ENCODE assay signal across 1 cellular context in the genomic region with DNA sequence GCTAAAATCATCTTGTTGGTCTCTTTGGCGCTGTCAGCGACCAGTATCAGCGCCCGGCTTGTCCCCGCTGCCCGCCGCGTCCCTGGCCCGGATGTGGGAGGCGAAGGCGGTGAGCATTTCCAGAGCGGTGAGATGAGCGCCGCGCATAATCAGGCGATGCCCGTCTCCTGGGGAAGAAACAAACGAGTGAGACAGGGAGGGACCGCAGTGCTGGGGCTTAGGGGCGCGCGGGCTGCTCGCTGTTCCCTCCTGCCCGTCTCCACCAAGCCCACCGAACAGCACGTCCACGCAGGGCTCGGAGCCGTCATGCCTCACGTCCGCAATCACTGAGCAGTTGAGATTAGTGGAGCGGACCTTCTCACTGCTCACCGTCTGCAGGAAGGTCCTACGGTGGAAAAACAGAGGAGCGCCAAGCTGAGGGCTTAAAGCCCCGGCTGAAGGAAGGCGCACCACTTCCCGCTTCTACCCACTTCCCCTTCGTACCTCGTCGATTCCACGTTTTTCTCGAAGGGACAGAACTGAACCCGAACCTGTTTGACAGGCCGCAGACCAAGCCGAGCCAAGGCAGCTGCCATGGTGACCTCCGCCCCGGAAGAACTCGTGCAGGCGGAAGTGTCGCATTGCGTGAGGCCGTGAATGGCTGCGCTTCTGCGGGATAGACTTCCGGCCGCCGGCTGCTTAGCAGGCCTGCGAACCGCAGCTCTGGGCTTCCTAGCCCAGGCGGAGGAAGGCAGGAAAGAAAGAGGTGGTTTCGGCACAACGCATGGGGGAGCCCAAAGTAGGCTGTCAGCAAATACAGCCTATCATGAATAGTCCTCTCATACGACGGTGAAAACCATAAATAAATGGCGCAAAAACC.
A peak's percentile ranks its signal among the peaks of the same experiment; 100 is the strongest.
TF ChIP-seq lines count a peak whose summit lies in the region.

A gene (minus strand): TSS at position 595 of the 859 bp plus-strand sequence. CDS start 20 bp downstream, at position 575.

TF ChIP-seq in K562, 482 proteins besides CTCF, POLR2A, EP300 and RAD21 (continued from another document and continues in another):
- TF ChIP-seq, protein P1, sequence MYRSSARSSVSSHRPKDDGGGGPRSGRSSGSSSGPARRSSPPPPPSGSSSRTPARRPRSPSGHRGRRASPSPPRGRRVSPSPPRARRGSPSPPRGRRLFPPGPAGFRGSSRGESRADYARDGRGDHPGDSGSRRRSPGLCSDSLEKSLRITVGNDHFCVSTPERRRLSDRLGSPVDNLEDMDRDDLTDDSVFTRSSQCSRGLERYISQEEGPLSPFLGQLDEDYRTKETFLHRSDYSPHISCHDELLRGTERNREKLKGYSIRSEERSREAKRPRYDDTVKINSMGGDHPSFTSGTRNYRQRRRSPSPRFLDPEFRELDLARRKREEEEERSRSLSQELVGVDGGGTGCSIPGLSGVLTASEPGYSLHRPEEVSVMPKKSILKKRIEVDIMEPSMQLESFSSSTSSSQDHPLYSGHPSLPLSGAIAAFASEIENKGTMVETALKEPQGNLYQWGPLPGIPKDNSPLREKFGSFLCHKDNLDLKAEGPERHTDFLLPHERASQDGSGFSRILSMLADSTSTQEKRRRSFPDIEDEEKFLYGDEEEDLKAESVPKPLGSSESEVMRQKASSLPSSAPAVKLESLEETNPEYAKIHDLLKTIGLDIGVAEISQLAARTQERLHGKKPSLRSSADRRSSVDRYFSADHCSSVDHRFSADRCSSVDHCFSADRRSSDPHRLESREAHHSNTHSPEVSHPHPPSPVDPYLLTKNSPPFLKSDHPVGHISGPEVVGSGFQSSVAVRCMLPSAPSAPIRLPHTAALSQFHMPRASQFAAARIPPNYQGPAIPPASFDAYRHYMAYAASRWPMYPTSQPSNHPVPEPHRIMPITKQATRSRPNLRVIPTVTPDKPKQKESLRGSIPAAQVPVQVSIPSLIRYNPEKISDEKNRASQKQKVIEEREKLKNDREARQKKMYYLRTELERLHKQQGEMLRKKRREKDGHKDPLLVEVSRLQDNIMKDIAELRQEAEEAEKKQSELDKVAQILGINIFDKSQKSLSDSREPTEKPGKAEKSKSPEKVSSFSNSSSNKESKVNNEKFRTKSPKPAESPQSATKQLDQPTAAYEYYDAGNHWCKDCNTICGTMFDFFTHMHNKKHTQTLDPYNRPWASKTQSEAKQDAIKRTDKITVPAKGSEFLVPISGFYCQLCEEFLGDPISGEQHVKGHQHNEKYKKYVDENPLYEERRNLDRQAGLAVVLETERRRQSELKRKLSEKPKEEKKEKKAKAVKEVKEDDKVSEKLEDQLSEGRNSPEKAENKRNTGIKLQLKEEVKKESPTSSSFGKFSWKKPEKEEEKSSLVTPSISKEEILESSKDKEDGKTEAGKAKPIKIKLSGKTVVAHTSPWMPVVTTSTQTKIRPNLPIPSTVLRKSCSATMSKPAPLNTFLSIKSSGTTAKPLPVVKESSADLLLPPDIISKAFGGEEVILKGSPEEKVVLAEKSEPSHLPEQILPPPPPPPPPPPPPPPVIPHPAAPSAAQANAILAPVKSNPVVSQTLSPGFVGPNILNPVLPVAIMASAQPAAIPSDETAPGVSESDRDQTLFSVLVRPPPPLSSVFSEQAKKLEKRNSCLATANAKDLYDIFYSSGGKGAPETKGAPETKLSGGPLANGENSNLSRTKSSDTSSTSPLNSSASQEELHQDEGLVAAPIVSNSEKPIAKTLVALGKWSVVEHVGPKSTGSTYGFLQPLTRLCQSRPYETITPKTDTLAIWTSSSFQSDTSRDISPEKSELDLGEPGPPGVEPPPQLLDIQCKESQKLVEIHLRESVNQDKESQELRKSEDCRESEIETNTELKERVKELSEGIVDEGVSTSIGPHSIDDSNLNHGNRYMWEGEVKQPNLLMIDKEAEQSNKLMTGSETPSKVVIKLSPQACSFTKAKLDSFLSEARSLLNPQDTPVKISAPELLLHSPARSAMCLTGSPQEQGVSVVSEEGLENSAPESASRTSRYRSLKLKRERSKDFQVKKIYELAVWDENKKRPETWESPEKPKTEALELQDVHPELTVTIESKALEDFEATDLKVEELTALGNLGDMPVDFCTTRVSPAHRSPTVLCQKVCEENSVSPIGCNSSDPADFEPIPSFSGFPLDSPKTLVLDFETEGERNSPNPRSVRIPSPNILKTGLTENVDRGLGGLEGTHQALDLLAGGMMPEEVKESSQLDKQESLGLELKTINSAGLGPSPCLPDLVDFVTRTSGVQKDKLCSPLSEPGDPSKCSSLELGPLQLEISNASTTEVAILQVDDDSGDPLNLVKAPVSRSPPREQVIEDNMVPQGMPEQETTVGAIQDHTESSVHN (IDR thresholded peaks at IDR 0.05; ENCODE audit: borderline replicate concordance in 1 of 2, low read depth in 1 of 2), result no peak
- no peak for TF ChIP-seq TEAD2 (tag; IDR thresholded peaks at IDR 0.05)
- TF ChIP-seq HCFC1 (IDR thresholded peaks at IDR 0.05; ENCODE audit: low read depth, low read length), result peak; percentile 84
- TF ChIP-seq YBX1 (IDR thresholded peaks at IDR 0.05), result no peak
- TF ChIP-seq U2AF2 (optimal IDR thresholded peaks at IDR 0.05; ENCODE audit: low read depth, low read length), result no peak
- no peak for TF ChIP-seq ZNF584 (CRISPR knock-in tag; IDR thresholded peaks at IDR 0.05; ENCODE audit: low read depth)
- TF ChIP-seq NFXL1 (CRISPR knock-in tag; IDR thresholded peaks at IDR 0.05), result no peak
- TF ChIP-seq CHCHD3 (CRISPR knock-in tag; IDR thresholded peaks at IDR 0.05), result no peak
- no peak for TF ChIP-seq ZNF707 (CRISPR knock-in tag; conservative IDR thresholded peaks at IDR 0.05)
- peak; percentile 82; the same call in 1 of the 2 replicates for TF ChIP-seq HDAC6 (IDR thresholded peaks at IDR 0.05; ENCODE audit: low read depth, low read length)
- TF ChIP-seq, protein P2, sequence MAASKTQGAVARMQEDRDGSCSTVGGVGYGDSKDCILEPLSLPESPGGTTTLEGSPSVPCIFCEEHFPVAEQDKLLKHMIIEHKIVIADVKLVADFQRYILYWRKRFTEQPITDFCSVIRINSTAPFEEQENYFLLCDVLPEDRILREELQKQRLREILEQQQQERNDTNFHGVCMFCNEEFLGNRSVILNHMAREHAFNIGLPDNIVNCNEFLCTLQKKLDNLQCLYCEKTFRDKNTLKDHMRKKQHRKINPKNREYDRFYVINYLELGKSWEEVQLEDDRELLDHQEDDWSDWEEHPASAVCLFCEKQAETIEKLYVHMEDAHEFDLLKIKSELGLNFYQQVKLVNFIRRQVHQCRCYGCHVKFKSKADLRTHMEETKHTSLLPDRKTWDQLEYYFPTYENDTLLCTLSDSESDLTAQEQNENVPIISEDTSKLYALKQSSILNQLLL (CRISPR knock-in tag; IDR thresholded peaks at IDR 0.05; ENCODE audit: borderline replicate concordance), result no peak
- TF ChIP-seq TCF7 (IDR thresholded peaks at IDR 0.05; ENCODE audit: borderline replicate concordance), result no peak
- TF ChIP-seq, protein P3, sequence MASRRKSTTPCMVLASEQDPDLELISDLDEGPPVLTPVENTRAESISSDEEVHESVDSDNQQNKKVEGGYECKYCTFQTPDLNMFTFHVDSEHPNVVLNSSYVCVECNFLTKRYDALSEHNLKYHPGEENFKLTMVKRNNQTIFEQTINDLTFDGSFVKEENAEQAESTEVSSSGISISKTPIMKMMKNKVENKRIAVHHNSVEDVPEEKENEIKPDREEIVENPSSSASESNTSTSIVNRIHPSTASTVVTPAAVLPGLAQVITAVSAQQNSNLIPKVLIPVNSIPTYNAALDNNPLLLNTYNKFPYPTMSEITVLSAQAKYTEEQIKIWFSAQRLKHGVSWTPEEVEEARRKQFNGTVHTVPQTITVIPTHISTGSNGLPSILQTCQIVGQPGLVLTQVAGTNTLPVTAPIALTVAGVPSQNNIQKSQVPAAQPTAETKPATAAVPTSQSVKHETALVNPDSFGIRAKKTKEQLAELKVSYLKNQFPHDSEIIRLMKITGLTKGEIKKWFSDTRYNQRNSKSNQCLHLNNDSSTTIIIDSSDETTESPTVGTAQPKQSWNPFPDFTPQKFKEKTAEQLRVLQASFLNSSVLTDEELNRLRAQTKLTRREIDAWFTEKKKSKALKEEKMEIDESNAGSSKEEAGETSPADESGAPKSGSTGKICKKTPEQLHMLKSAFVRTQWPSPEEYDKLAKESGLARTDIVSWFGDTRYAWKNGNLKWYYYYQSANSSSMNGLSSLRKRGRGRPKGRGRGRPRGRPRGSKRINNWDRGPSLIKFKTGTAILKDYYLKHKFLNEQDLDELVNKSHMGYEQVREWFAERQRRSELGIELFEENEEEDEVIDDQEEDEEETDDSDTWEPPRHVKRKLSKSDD (conservative IDR thresholded peaks at IDR 0.05; ENCODE audit: low read length), result no peak
- peak; percentile 84; the same call in 1 of the 2 replicates for TF ChIP-seq MTA3 (IDR thresholded peaks at IDR 0.05; ENCODE audit: borderline replicate concordance)
- no peak for TF ChIP-seq ZNF668 (CRISPR knock-in tag; IDR thresholded peaks at IDR 0.05)
- peak; percentile 73 to 95 (median 92) for TF ChIP-seq YY1 (IDR thresholded peaks at IDR 0.05; ENCODE audit: borderline replicate concordance in 1 of 3, control insufficient read depth in 1 of 3, extremely low read depth in 1 of 3, insufficient read depth in 3 of 3, insufficient read length in 1 of 3, insufficient replicate concordance in 2 of 3, low read depth in 1 of 3, low read length in 2 of 3)
- TF ChIP-seq, protein P4, sequence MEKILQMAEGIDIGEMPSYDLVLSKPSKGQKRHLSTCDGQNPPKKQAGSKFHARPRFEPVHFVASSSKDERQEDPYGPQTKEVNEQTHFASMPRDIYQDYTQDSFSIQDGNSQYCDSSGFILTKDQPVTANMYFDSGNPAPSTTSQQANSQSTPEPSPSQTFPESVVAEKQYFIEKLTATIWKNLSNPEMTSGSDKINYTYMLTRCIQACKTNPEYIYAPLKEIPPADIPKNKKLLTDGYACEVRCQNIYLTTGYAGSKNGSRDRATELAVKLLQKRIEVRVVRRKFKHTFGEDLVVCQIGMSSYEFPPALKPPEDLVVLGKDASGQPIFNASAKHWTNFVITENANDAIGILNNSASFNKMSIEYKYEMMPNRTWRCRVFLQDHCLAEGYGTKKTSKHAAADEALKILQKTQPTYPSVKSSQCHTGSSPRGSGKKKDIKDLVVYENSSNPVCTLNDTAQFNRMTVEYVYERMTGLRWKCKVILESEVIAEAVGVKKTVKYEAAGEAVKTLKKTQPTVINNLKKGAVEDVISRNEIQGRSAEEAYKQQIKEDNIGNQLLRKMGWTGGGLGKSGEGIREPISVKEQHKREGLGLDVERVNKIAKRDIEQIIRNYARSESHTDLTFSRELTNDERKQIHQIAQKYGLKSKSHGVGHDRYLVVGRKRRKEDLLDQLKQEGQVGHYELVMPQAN (IDR thresholded peaks at IDR 0.05; ENCODE audit: borderline replicate concordance), result peak; percentile 88
- TF ChIP-seq L3MBTL2 (IDR thresholded peaks at IDR 0.05), result peak; percentile 77
- TF ChIP-seq GABPA (tag; conservative IDR thresholded peaks at IDR 0.05; ENCODE audit: low read depth), result peak; percentile 100
- peak; percentile 67 to 69; a peak in 3 of 4 replicates for TF ChIP-seq KDM1A (IDR thresholded peaks at IDR 0.05)
- TF ChIP-seq RBM25 (IDR thresholded peaks at IDR 0.05; ENCODE audit: low read depth, low read length, severe bottlenecking), result no peak
- peak; percentile 95 for TF ChIP-seq POLR2H (tag; IDR thresholded peaks at IDR 0.05; ENCODE audit: low read depth)
- no peak for TF ChIP-seq BRCA1 (IDR thresholded peaks at IDR 0.05)
- TF ChIP-seq BRCA1 (CRISPR knock-in tag; IDR thresholded peaks at IDR 0.05), result no peak
- TF ChIP-seq ZNF830 (CRISPR knock-in tag; IDR thresholded peaks at IDR 0.05), result no peak
- TF ChIP-seq WHSC1 (IDR thresholded peaks at IDR 0.05; ENCODE audit: low read length), result no peak
- no peak for TF ChIP-seq ZNF76 (CRISPR knock-in tag; IDR thresholded peaks at IDR 0.05; ENCODE audit: borderline replicate concordance)
- TF ChIP-seq HSF4 (CRISPR knock-in tag; IDR thresholded peaks at IDR 0.05; ENCODE audit: borderline replicate concordance), result no peak
- no peak; the same call in 1 of the 2 replicates for TF ChIP-seq BCL6 (CRISPR knock-in tag; IDR thresholded peaks at IDR 0.05)
- TF ChIP-seq GABPB1 (CRISPR knock-in tag; IDR thresholded peaks at IDR 0.05), result peak; percentile 100
- TF ChIP-seq, protein P5, sequence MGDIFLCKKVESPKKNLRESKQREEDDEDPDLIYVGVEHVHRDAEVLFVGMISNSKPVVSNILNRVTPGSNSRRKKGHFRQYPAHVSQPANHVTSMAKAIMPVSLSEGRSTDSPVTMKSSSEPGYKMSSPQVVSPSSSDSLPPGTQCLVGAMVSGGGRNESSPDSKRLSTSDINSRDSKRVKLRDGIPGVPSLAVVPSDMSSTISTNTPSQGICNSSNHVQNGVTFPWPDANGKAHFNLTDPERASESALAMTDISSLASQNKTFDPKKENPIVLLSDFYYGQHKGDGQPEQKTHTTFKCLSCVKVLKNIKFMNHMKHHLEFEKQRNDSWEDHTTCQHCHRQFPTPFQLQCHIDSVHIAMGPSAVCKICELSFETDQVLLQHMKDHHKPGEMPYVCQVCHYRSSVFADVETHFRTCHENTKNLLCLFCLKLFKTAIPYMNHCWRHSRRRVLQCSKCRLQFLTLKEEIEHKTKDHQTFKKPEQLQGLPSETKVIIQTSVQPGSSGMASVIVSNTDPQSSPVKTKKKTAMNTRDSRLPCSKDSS (IDR thresholded peaks at IDR 0.05; ENCODE audit: low read depth, partially characterized antibody), result no peak
- no peak for TF ChIP-seq PCBP2 (IDR thresholded peaks at IDR 0.05; ENCODE audit: low read depth, low read length, poor library complexity, severe bottlenecking)
- TF ChIP-seq NFATC3 (IDR thresholded peaks at IDR 0.05), result 0 out of 2 replicates have a peak, but pooled peaks have one; percentile 49
- TF ChIP-seq, protein P6, sequence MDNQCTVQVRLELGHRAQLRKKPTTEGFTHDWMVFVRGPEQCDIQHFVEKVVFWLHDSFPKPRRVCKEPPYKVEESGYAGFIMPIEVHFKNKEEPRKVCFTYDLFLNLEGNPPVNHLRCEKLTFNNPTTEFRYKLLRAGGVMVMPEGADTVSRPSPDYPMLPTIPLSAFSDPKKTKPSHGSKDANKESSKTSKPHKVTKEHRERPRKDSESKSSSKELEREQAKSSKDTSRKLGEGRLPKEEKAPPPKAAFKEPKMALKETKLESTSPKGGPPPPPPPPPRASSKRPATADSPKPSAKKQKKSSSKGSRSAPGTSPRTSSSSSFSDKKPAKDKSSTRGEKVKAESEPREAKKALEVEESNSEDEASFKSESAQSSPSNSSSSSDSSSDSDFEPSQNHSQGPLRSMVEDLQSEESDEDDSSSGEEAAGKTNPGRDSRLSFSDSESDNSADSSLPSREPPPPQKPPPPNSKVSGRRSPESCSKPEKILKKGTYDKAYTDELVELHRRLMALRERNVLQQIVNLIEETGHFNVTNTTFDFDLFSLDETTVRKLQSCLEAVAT (IDR thresholded peaks at IDR 0.05), result no peak
- TF ChIP-seq ZNF143 (CRISPR knock-in tag; IDR thresholded peaks at IDR 0.05), result no peak
- TF ChIP-seq, protein P7, sequence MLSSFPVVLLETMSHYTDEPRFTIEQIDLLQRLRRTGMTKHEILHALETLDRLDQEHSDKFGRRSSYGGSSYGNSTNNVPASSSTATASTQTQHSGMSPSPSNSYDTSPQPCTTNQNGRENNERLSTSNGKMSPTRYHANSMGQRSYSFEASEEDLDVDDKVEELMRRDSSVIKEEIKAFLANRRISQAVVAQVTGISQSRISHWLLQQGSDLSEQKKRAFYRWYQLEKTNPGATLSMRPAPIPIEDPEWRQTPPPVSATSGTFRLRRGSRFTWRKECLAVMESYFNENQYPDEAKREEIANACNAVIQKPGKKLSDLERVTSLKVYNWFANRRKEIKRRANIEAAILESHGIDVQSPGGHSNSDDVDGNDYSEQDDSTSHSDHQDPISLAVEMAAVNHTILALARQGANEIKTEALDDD (IDR thresholded peaks at IDR 0.05), result no peak
- TF ChIP-seq SMC3 (conservative IDR thresholded peaks at IDR 0.05; ENCODE audit: insufficient read depth, low read depth, low read length), result no peak
- TF ChIP-seq HNRNPH1 (optimal IDR thresholded peaks at IDR 0.05; ENCODE audit: low read depth, low read length), result no peak
- TF ChIP-seq TRIM28 (IDR thresholded peaks at IDR 0.05), result no peak
- peak; percentile 85 for TF ChIP-seq MYNN (IDR thresholded peaks at IDR 0.05)
- TF ChIP-seq MYNN (CRISPR knock-in tag; IDR thresholded peaks at IDR 0.05), result no peak
